Comparison of ENCODE assay signal across 32 cellular contexts in genomic region chr6:94683409-94683808, GRCh38.
"Had no signal": no experiment of that assay in that cellular context is flagged by ENCODE, and none has a peak within 500 bp of the region (broad histone marks: within the 10 kb centered on the region; RNA-seq: fewer than 3 reads in every experiment).

No MANE protein-coding gene starts in this region.

- H3K4me2 ChIP-seq: KMS-11 had no signal

- H3K27ac ChIP-seq: cardiac muscle cell, KMS-11, WERI-Rb-1 had no signal

- H3K36me3 ChIP-seq: cardiac muscle cell, WERI-Rb-1 had no signal

- H3K9ac ChIP-seq: KMS-11 had no signal

- DNase-seq: activated CD4-positive, alpha-beta memory T cell treated with anti-CD3 and anti-CD28 coated beads, Interleukin-2, amount 10 ng/mL, durations not matched to agents 7 days and 5 days; activated CD4-positive, alpha-beta T cell treated with anti-CD3 and anti-CD28 coated beads for 1 hour; activated CD4-positive, alpha-beta T cell treated with anti-CD3 and anti-CD28 coated beads for 48 hours; activated CD4-positive, CD25-positive, alpha-beta regulatory T cell; activated CD8-positive, alpha-beta memory T cell treated with anti-CD3 and anti-CD28 coated beads for 24 hours; activated CD8-positive, alpha-beta memory T cell treated with anti-CD3 and anti-CD28 coated beads, Interleukin-2, amount 10 ng/mL, durations not matched to agents 7 days and 5 days; activated CD8-positive, alpha-beta memory T cell treated with anti-CD3 and anti-CD28 coated beads, Interleukin-2, amount 50 U/mL, for 48 hours; activated effector memory CD4-positive, alpha-beta T cell treated with Interleukin-2 at 50 U/mL for 16 hours; activated naive CD4-positive, alpha-beta T cell treated with anti-CD3 and anti-CD28 coated beads, Interleukin-2, amount 10 ng/mL, durations not matched to agents 7 days and 5 days; activated naive CD8-positive, alpha-beta T cell treated with anti-CD3 and anti-CD28 coated beads, Interleukin-2, amount 50 U/mL, for 24 hours; activated T-cell treated with anti-CD3 and anti-CD28 coated beads, Interleukin-2, amount 50 U/mL, for 48 hours; anterior cingulate cortex; MM.1S; MV-4-11; NCI-H1092; NCI-H1436 treated with DMSO at 0.1 percent for 48 hours; NCI-H187; NCI-H2029 treated with DMSO at 0.1 percent for 48 hours; NCI-H2107; NCI-H510A; NCI-H526; NCI-H748 treated with DMSO at 0.1 percent for 48 hours; NK-92 treated with Interleukin-12 subunit alpha and Interleukin-12 subunit beta, amount 100 ng/mL, for 24 hours; OCI-M1; SIG-M5; SW 1271; T-helper 1 cell; T-helper 2 cell; T-helper 9 cell; WERI-Rb-1 had no signal

- H3K27me3 ChIP-seq: cardiac muscle cell had no signal

- H3K4me3 ChIP-seq: cardiac muscle cell had no signal
